Comparison of ENCODE assay signal across 21 cellular contexts in the genomic region with DNA sequence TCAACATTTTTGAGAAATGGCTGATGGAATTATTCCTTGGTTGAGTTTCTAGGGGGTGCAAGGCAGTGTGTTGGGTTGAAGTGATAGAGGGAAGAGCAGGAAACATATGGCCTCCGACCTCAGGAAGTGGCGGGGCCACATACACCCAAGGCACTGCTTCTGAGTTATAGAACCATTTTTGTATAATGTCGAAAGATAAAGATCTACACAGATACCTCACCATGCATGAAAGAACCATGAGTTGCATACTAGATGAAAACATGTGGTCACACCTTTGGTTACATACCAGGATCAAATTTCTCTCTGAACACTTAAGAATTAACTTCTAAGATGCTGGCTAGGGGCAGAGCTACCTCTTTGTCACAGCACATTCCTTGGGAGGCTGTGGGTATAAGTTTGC. TPM values are rescaled to one million over a fixed set of nuclear protein-coding genes. Genes with fewer than 3 reads are reported as not detected.
DNase-seq lines count a peak whose midpoint lies in the region; ATAC-seq and TF ChIP-seq lines count a peak whose summit lies in the region.
"Had no signal": no experiment of that assay in that cellular context is flagged by ENCODE, and none has a peak within 500 bp of the region (broad histone marks: within the 10 kb centered on the region; RNA-seq: fewer than 3 reads in every experiment).

No MANE protein-coding gene starts in this region.

- TF ChIP-seq CTCF in activated CD8-positive, alpha-beta T cell treated with anti-CD3 and anti-CD28 coated beads for 36 hours (IDR thresholded peaks at IDR 0.05), result no peak
- TF ChIP-seq CTCF in natural killer cell (IDR thresholded peaks at IDR 0.05), result no peak

- DNase-seq in NCI-H2171 treated with DMSO at 0.1 percent for 48 hours (lab: John Stamatoyannopoulos, UW), result peak; percentile 39
- DNase-seq in NCI-H2171 (lab: John Stamatoyannopoulos, UW), result no peak
- DNase-seq in Jurkat, Clone E6-1 (ENCODE audit: low read depth, low spot score), result peak; percentile 94
- peak; percentile 24 for DNase-seq in activated CD8-positive, alpha-beta T cell treated with anti-CD3 and anti-CD28 coated beads for 36 hours
- DNase-seq in natural killer cell, result no peak
- DNase-seq in globus pallidus (ENCODE audit: low spot score), result no peak
- no peak for DNase-seq in NOMO-1 treated with DMSO at 0.1 percent for 48 hours (lab: John Stamatoyannopoulos, UW; ENCODE audit: unreplicated experiment)
- DNase-seq in dermis blood vessel endothelial cell, result no peak
- DNase-seq: activated CD4-positive, CD25-positive, alpha-beta regulatory T cell; colonic mucosa; heart left ventricle; Karpas-422; left cardiac atrium; NCI-H1694; NCI-H524 treated with DMSO at 0.1 percent for 48 hours; posterior cingulate gyrus; stimulated activated CD4-positive, alpha-beta T cell treated with anti-CD3 and anti-CD28 coated beads, Interleukin-12 subunit alpha, Interleukin-12 subunit beta, amount 100 ng/mL, for 4 hours had no signal

- H3K36me3 Mint-ChIP-seq in activated CD8-positive, alpha-beta T cell treated with anti-CD3 and anti-CD28 coated beads for 36 hours (ENCODE audit: low read depth), result no peaks in the 10 kb centered on the region
- no peaks in the 10 kb centered on the region for H3K36me3 Mint-ChIP-seq in natural killer cell
- H3K36me3 Mint-ChIP-seq: CD14-positive monocyte had no signal

- H3K27ac Mint-ChIP-seq in activated CD8-positive, alpha-beta T cell treated with anti-CD3 and anti-CD28 coated beads for 36 hours, result no peak overlapping the region
- no peak overlapping the region for H3K27ac Mint-ChIP-seq in natural killer cell
- H3K27ac Mint-ChIP-seq: activated T-helper 1 cell treated with anti-CD3 and anti-CD28 coated beads, Interleukin-12 subunit alpha, Interleukin-12 subunit beta, Interleukin-2, Interleukin-4 antibody, amounts not matched to agents 30 ng/mL and 10 ng/mL and 1 ng/mL, durations not matched to agents 14 hours and 24 hours and 36 hours; CD14-positive monocyte had no signal

- POLR2A ChIA-PET in activated CD8-positive, alpha-beta T cell treated with anti-CD3 and anti-CD28 coated beads for 36 hours (lab: Charles Lee), result no interaction called here

- H3K4me1 Mint-ChIP-seq in activated CD8-positive, alpha-beta T cell treated with anti-CD3 and anti-CD28 coated beads for 36 hours (ENCODE audit: low read depth), result peaks cover 11% of the 10 kb centered on the region
- peaks cover 14% of the 10 kb centered on the region in 2 donors for H3K4me1 Mint-ChIP-seq in natural killer cell

- no peak overlapping the region for H3K4me3 Mint-ChIP-seq in activated CD8-positive, alpha-beta T cell treated with anti-CD3 and anti-CD28 coated beads for 36 hours
- H3K4me3 Mint-ChIP-seq in natural killer cell, result no peak overlapping the region
- H3K4me3 Mint-ChIP-seq: activated T-helper 1 cell treated with anti-CD3 and anti-CD28 coated beads, Interleukin-12 subunit alpha, Interleukin-12 subunit beta, Interleukin-2, Interleukin-4 antibody, amounts not matched to agents 30 ng/mL and 10 ng/mL and 1 ng/mL, durations not matched to agents 14 hours and 24 hours and 36 hours; CD14-positive monocyte had no signal

- H3K4me3 ChIP-seq in Jurkat, Clone E6-1 (ENCODE audit: low read length), result no peak overlapping the region
- H3K4me3 ChIP-seq: colonic mucosa, heart left ventricle, PC-9 had no signal

- intact Hi-C loops in activated CD8-positive, alpha-beta T cell treated with anti-CD3 and anti-CD28 coated beads for 36 hours (cut with micrococcal nuclease), result no loop called here
- intact Hi-C loops in natural killer cell (cut with micrococcal nuclease), result no loop called here

- peak; percentile 62 for ATAC-seq in activated CD8-positive, alpha-beta T cell treated with anti-CD3 and anti-CD28 coated beads for 36 hours
- ATAC-seq in natural killer cell, result peak; percentile 36 to 64 (median 41)
- ATAC-seq: heart left ventricle, left cardiac atrium, SK-N-SH treated with all-trans-retinoic acid at 6 μM for 48 hours had no signal

- CTCF ChIA-PET in activated CD8-positive, alpha-beta T cell treated with anti-CD3 and anti-CD28 coated beads for 36 hours (lab: Charles Lee), result interaction anchor here (1.8 kb wide), 1 partner anchor 9 kb away, joined by 6 read pairs; no protein-coding TSS in a partner anchor

- H3K27me3 Mint-ChIP-seq in activated CD8-positive, alpha-beta T cell treated with anti-CD3 and anti-CD28 coated beads for 36 hours, result peaks cover 2% of the 10 kb centered on the region
- peaks cover 4 to 10% of the 10 kb centered on the region in 2 donors for H3K27me3 Mint-ChIP-seq in natural killer cell (ENCODE audit: low read depth in 2 of 2)

- peaks cover 4% of the 10 kb centered on the region for H3K9me3 Mint-ChIP-seq in activated CD8-positive, alpha-beta T cell treated with anti-CD3 and anti-CD28 coated beads for 36 hours
- no peaks in the 10 kb centered on the region for H3K9me3 Mint-ChIP-seq in natural killer cell

RNA-seq across cellular contexts. Expression of gene LAMA3, which starts 23.2 kb away (rescaled TPM):
- 1.2 TPM for polyA plus RNA-seq in Jurkat, Clone E6-1 (2012; ENCODE audit: insufficient read depth, insufficient read length)
- total RNA-seq in activated CD8-positive, alpha-beta T cell treated with anti-CD3 and anti-CD28 coated beads for 36 hours, result under 1 TPM in 1 of 2 experiments, not detected in 1; 0.05 TPM
- total RNA-seq in natural killer cell (not detected), dermis blood vessel endothelial cell (14.1 and 15.9 TPM in 2 replicates)
- total RNA-seq: activated T-helper 1 cell treated with anti-CD3 and anti-CD28 coated beads, Interleukin-12 subunit alpha, Interleukin-12 subunit beta, Interleukin-2, Interleukin-4 antibody, amounts not matched to agents 30 ng/mL and 10 ng/mL and 1 ng/mL, durations not matched to agents 14 hours and 24 hours and 36 hours had no signal
- polyA plus RNA-seq: CD14-positive monocyte had no signal

RNA-seq across cellular contexts. Expression of gene ANKRD29, which starts 49.7 kb away (rescaled TPM):
- not detected for polyA plus RNA-seq in Jurkat, Clone E6-1 (2012; ENCODE audit: insufficient read depth, insufficient read length)
- not detected for total RNA-seq in activated CD8-positive, alpha-beta T cell treated with anti-CD3 and anti-CD28 coated beads for 36 hours
- total RNA-seq in natural killer cell (under 1 TPM in 2 of 3 donors, not detected in 1; 0.35 to 0.45 TPM), dermis blood vessel endothelial cell (4.1 and 4.2 TPM in 2 replicates)
- total RNA-seq: activated T-helper 1 cell treated with anti-CD3 and anti-CD28 coated beads, Interleukin-12 subunit alpha, Interleukin-12 subunit beta, Interleukin-2, Interleukin-4 antibody, amounts not matched to agents 30 ng/mL and 10 ng/mL and 1 ng/mL, durations not matched to agents 14 hours and 24 hours and 36 hours had no signal

Comparison
In these comparisons a context has a peak if more than half of its experiments do, and no peak if none do; other contexts are left out.
1. DNase-seq: peak in NCI-H2171 treated with DMSO at 0.1 percent for 48 hours (single experiment), Jurkat, Clone E6-1 (single experiment) and activated CD8-positive, alpha-beta T cell treated with anti-CD3 and anti-CD28 coated beads for 36 hours (single experiment); none in NCI-H2171 (single experiment), natural killer cell (single experiment), globus pallidus (single experiment), NOMO-1 treated with DMSO at 0.1 percent for 48 hours (single experiment) and dermis blood vessel endothelial cell (single experiment).
2. RNA of gene LAMA3, which starts 23.2 kb away (total RNA-seq): 14.1 to 15.9 TPM in dermis blood vessel endothelial cell; 0.05 TPM in activated CD8-positive, alpha-beta T cell treated with anti-CD3 and anti-CD28 coated beads for 36 hours and not detected in natural killer cell; every median in the first group is over 10 times any median in the second.